Comparison of ENCODE assay signal across 1 cellular context in genomic region chr11:7636350-7636749, GRCh38.
TF ChIP-seq lines count a peak whose summit lies in the region.

No MANE protein-coding gene starts in this region.

TF ChIP-seq in GM23338, 12 proteins besides CTCF, POLR2A, EP300 and RAD21 (continued from another document):
- TF ChIP-seq REST (IDR thresholded peaks at IDR 0.05; ENCODE audit: unreplicated experiment): no peak
TF ChIP-seq in GM23338: peak in this region for 0.
